In genomic region chr15:70833897-70834765, GRCh38 we compare ENCODE assay signal across 1 cellular context.
A peak's percentile ranks its signal among the peaks of the same experiment; 100 is the strongest.
TF ChIP-seq lines count a peak whose summit lies in the region.

No MANE protein-coding gene starts in this region.

TF ChIP-seq in SK-N-SH, 30 proteins besides CTCF, POLR2A, EP300 and RAD21 (continued from another document):
- peak; percentile 27; the same call in 1 of the 2 replicates for TF ChIP-seq MAX (IDR thresholded peaks at IDR 0.05; ENCODE audit: low read depth)
- TF ChIP-seq POLR2AphosphoS5 (IDR thresholded peaks at IDR 0.05; ENCODE audit: low read depth, low read length) = 0 out of 2 replicates have a peak, but pooled peaks have one; percentile 34
- TF ChIP-seq GABPA (IDR thresholded peaks at IDR 0.05; ENCODE audit: low read depth) = peak; percentile 42
- TF ChIP-seq REST (IDR thresholded peaks at IDR 0.05; ENCODE audit: low read depth, low read length) = no peak
- peak; percentile 46; the same call in 1 of the 2 replicates for TF ChIP-seq TEAD4 (IDR thresholded peaks at IDR 0.05; ENCODE audit: borderline replicate concordance, insufficient read depth)
- TF ChIP-seq SIN3A (IDR thresholded peaks at IDR 0.05; ENCODE audit: borderline replicate concordance, low read depth, low read length) = no peak
- TF ChIP-seq NFIC (IDR thresholded peaks at IDR 0.05; ENCODE audit: borderline replicate concordance) = peak; percentile 53; the same call in 1 of the 2 replicates
- peak; percentile 59; the same call in 1 of the 2 replicates for TF ChIP-seq YY1 (IDR thresholded peaks at IDR 0.05; ENCODE audit: low read depth)
- no peak for TF ChIP-seq RXRA (IDR thresholded peaks at IDR 0.05; ENCODE audit: borderline replicate concordance, low read depth)
- no peak for TF ChIP-seq EZH2phosphoT487 (IDR thresholded peaks at IDR 0.05; ENCODE audit: borderline replicate concordance, low read depth)
- peak; percentile 34; the same call in 1 of the 2 replicates for TF ChIP-seq PBX3 (IDR thresholded peaks at IDR 0.05)
- peak; percentile 80 for TF ChIP-seq FOSL2 (IDR thresholded peaks at IDR 0.05; ENCODE audit: borderline replicate concordance, low read depth)
- TF ChIP-seq CHD2 (IDR thresholded peaks at IDR 0.05; ENCODE audit: low read length, partially characterized antibody) = no peak
- TF ChIP-seq ELF1 (IDR thresholded peaks at IDR 0.05) = no peak
- TF ChIP-seq GATA2 (CRISPR knock-in tag; IDR thresholded peaks at IDR 0.05) = no peak
